ENCODE assay signal across 10 cellular contexts in the genomic region with DNA sequence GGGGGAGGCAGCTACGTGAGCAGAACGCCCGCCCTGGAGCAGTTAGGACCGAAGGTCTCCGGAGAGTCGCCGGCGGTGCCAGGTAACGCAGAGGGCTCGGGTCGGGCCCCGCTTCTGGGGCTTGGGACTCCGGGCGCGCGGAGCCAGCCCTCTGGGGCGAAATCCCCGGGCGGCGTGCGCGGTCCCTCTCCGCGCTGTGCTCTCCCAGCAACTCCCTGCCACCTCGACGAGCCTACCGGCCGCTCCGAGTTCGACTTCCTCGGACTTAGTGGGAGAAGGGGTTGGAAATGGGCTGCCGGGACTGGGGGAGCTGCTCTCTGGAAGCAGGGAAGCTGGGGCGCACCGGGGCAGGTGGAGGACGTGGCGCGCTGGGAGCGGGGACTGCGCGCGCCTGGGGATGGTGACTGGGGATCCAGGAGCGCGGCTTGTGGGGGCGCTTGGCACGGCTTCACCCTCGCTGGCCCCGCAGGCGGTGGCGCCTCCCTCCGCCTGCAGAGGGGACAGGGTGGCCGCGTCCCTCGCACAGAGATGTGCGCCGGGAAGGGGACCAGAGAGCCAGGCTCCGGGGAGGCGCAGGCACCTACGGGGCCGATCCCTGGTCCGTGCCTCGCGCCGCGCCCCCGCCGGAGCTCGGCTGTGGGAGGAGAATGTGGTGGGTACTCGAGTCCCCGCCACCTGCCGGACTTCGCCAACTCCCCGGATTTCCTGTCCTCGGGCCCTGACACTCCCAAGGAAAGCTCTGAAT. TPM values are rescaled to one million over a fixed set of nuclear protein-coding genes. Genes with fewer than 3 reads are reported as not detected.
A peak's percentile ranks its signal among the peaks of the same experiment; 100 is the strongest.
DNase-seq lines count a peak whose midpoint lies in the region; TF ChIP-seq lines count a peak whose summit lies in the region.
"Had no signal": no experiment of that assay in that cellular context is flagged by ENCODE, and none has a peak within 500 bp of the region (broad histone marks: within the 10 kb centered on the region; RNA-seq: fewer than 3 reads in every experiment).

No MANE protein-coding gene starts in this region.

- H2AFZ ChIP-seq in smooth muscle cell (ENCODE audit: low read depth), result no peak overlapping the region

- peak overlapping the region; percentile 25 for H3K4me3 Mint-ChIP-seq in MCF 10A (ENCODE audit: unreplicated experiment)
- no peak overlapping the region for H3K4me3 Mint-ChIP-seq in Calu3 (ENCODE audit: low read depth, unreplicated experiment)

- no TSS peak for BruUV-seq in MCF 10A (replicated peaks; lab: Mats Ljungman, UMichigan)
- BruUV-seq in Calu3 (replicated peaks; lab: Mats Ljungman, UMichigan), result no TSS peak

- CTCF ChIA-PET in MCF 10A (lab: Yijun Ruan, JAX) (interaction anchor here (0.6 to 1.9 kb wide), 2 partner anchors 12 to 28 kb away, joined by 3 to 5 read pairs; no protein-coding TSS in a partner anchor), Calu3 (lab: Charles Lee) (no interaction called here)

- WGBS in smooth muscle cell (ENCODE audit: low lambda C conversion rate), result 2% methylated on average over 66 of the region's 73 CpGs

- peak overlapping the region; percentile 74 for H3K4me3 ChIP-seq in HUES6 (ENCODE audit: low read depth, low read length)
- peak overlapping the region; percentile 68 for H3K4me3 ChIP-seq in iPS-18c (ENCODE audit: insufficient read depth, low read depth, low read length)
- H3K4me3 ChIP-seq in smooth muscle cell, result peak overlapping the region; percentile 47

- H3K9me3 ChIP-seq in HUES6 (ENCODE audit: control insufficient read depth, insufficient read depth, low read depth, low read length), result no peaks in the 10 kb centered on the region
- no peaks in the 10 kb centered on the region for H3K9me3 ChIP-seq in iPS-18c (ENCODE audit: control insufficient read depth, insufficient read depth, low read length)
- H3K9me3 ChIP-seq in smooth muscle cell (replicated peaks; ENCODE audit: low read depth), result no peaks in the 10 kb centered on the region

- H4K20me1 ChIP-seq in smooth muscle cell (ENCODE audit: low read depth), result no peaks in the 10 kb centered on the region

- H3K9me3 Mint-ChIP-seq in MCF 10A (ENCODE audit: unreplicated experiment), result no peaks in the 10 kb centered on the region
- H3K9me3 Mint-ChIP-seq in Calu3 (ENCODE audit: low read depth, unreplicated experiment), result no peaks in the 10 kb centered on the region

- H3K36me3 ChIP-seq in HUES6 (ENCODE audit: control insufficient read depth, insufficient read depth, low read length) (no peaks in the 10 kb centered on the region), smooth muscle cell (ENCODE audit: low read depth) (no peaks in the 10 kb centered on the region)

- no peaks in the 10 kb centered on the region for H3F3A ChIP-seq in smooth muscle cell (ENCODE audit: low read depth)

- H3K79me2 ChIP-seq in smooth muscle cell (ENCODE audit: low read depth), result no peaks in the 10 kb centered on the region

- H3K27me3 Mint-ChIP-seq in MCF 10A (ENCODE audit: insufficient read depth, unreplicated experiment) (peaks cover 28% of the 10 kb centered on the region), Calu3 (ENCODE audit: unreplicated experiment) (peaks cover 14% of the 10 kb centered on the region)

- peaks cover 46% of the 10 kb centered on the region for H3K27me3 ChIP-seq in HUES6 (ENCODE audit: control insufficient read depth, insufficient read depth, low read length)
- peaks cover 73% of the 10 kb centered on the region for H3K27me3 ChIP-seq in smooth muscle cell (ENCODE audit: low read depth)

- intact Hi-C loops in MCF 10A (cut with micrococcal nuclease) (no loop called here), Calu3 (cut with micrococcal nuclease; ENCODE audit: unreplicated experiment) (no loop called here)

- H3K4me1 Mint-ChIP-seq in MCF 10A (ENCODE audit: insufficient read depth, unreplicated experiment), result peaks cover 8% of the 10 kb centered on the region
- no peaks in the 10 kb centered on the region for H3K4me1 Mint-ChIP-seq in Calu3 (ENCODE audit: low read depth, unreplicated experiment)

- H3K36me3 Mint-ChIP-seq in MCF 10A (ENCODE audit: insufficient read depth, unreplicated experiment), result no peaks in the 10 kb centered on the region
- H3K36me3 Mint-ChIP-seq in Calu3 (ENCODE audit: insufficient read depth, unreplicated experiment), result no peaks in the 10 kb centered on the region

- H3K4me2 ChIP-seq in smooth muscle cell, result peak overlapping the region; percentile 92

- POLR2A ChIA-PET in MCF 10A (lab: Yijun Ruan, JAX), result no interaction called here

- TF ChIP-seq CTCF in MCF 10A (IDR thresholded peaks at IDR 0.05; ENCODE audit: unreplicated experiment) (no peak), smooth muscle cell (IDR thresholded peaks at IDR 0.05; ENCODE audit: borderline replicate concordance, insufficient read depth, poor library complexity, severe bottlenecking) (no peak), Calu3 (IDR thresholded peaks at IDR 0.05; ENCODE audit: unreplicated experiment) (no peak)

- H3K4me1 ChIP-seq in HUES6 (ENCODE audit: control insufficient read depth, insufficient read depth, low read length) (peaks cover 20% of the 10 kb centered on the region), smooth muscle cell (ENCODE audit: low read depth) (peaks cover 3% of the 10 kb centered on the region)

- no peak overlapping the region for H3K27ac ChIP-seq in HUES6 (ENCODE audit: low read depth, low read length)
- H3K27ac ChIP-seq in smooth muscle cell (ENCODE audit: low read depth), result no peak overlapping the region

- no peak overlapping the region for H3K27ac Mint-ChIP-seq in MCF 10A (ENCODE audit: low read depth, unreplicated experiment)
- no peak overlapping the region for H3K27ac Mint-ChIP-seq in Calu3 (ENCODE audit: unreplicated experiment)

- H3K9ac ChIP-seq in HUES6 (ENCODE audit: low read length), result peak overlapping the region; percentile 75
- no peak overlapping the region for H3K9ac ChIP-seq in smooth muscle cell (ENCODE audit: low read depth)

- DNase-seq in MCF 10A (ENCODE audit: unreplicated experiment), result no peak
- DNase-seq in smooth muscle cell (lab: John Stamatoyannopoulos, UW; ENCODE audit: unreplicated experiment), result no peak
- no peak for DNase-seq in activated CD4-positive, alpha-beta T cell treated with anti-CD3 and anti-CD28 coated beads, Interleukin-2, amount 50 U/mL, for 4 hours
- no peak for DNase-seq in Calu3
- DNase-seq in stimulated activated CD4-positive, alpha-beta T cell treated with anti-CD3 and anti-CD28 coated beads, Interleukin-15, amount 100 ng/mL, for 24 hours, result no peak
- no peak for DNase-seq in activated effector memory CD4-positive, alpha-beta T cell treated with anti-CD3 and anti-CD28 coated beads, Interleukin-2, amount 50 U/mL, for 16 hours

RNA-seq across cellular contexts. Expression of gene CDH20, which starts 0.7 kb away (rescaled TPM):
- not detected in 2 replicates for total RNA-seq in MCF 10A (2022)
- not detected in 2 replicates for total RNA-seq in smooth muscle cell
- polyA plus RNA-seq in smooth muscle cell, result 0.10 TPM in 1 of 2 replicates, not detected in the other
- not detected in 2 replicates for total RNA-seq in Calu3 (2022)
- total RNA-seq: bronchial epithelial cell; T-helper 1 cell treated with Interleukin-12 subunit alpha and Interleukin-12 subunit beta and Interleukin-4 antibody, amounts not matched to agents 30 ng/mL and 1 ng/mL, for 36 hours had no signal
